19 cellular contexts compared by ENCODE assay signal in the genomic region with DNA sequence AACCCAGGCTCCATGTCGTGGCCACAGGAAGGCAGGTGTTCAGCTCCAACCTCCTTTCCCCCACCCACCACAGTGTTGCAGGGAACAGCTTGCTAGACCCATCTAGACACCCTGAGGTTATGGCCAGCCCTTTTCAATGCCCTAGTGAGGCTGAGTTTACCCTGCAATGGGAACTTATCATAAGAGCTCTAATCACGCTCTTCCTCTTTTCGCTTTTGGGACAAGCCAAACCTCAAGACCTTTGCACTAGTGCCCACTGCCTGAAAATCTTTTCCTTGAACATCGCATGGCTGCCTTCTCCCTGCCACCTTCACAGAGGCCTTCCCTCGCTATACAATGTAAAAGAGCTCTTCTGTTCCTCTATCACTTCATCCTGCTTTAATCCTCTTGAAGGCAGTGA. TPM values are rescaled to one million over a fixed set of nuclear protein-coding genes. Genes with fewer than 3 reads are reported as not detected.
"Had no signal": no experiment of that assay in that cellular context is flagged by ENCODE, and none has a peak within 500 bp of the region (broad histone marks: within the 10 kb centered on the region; RNA-seq: fewer than 3 reads in every experiment).

No MANE protein-coding gene starts in this region.

- DNase-seq: cortex of kidney; dorsolateral prefrontal cortex; effector CD8-positive, alpha-beta T cell; foreskin melanocyte; head of caudate nucleus; hippocampal formation; islet precursor cell; mucosa of descending colon; sigmoid colon; stimulated activated CD4-positive, alpha-beta T cell treated with anti-CD3 and anti-CD28 coated beads, Interleukin-2, amount 100 ng/mL, for 24 hours; stimulated activated CD4-positive, alpha-beta T cell treated with anti-CD3 and anti-CD28 coated beads, Interleukin-4, amount 100 ng/mL, for 4 hours; stimulated activated naive CD4-positive, alpha-beta T cell; upper lobe of left lung had no signal

- H3K27me3 ChIP-seq: dorsolateral prefrontal cortex, sigmoid colon, upper lobe of left lung, vagina had no signal

- ATAC-seq: left lobe of liver, mucosa of descending colon had no signal

- H3K27ac Mint-ChIP-seq: nephron had no signal

- H3K27ac ChIP-seq: dorsolateral prefrontal cortex, sigmoid colon, skin epidermis, upper lobe of left lung, vagina had no signal

- H3K4me1 ChIP-seq: upper lobe of left lung had no signal

- H3K9me3 ChIP-seq: mucosa of descending colon, sigmoid colon, vagina had no signal

- H3K4me3 Mint-ChIP-seq: nephron had no signal

- H3K36me3 ChIP-seq: sigmoid colon, upper lobe of left lung, vagina had no signal

- H3K4me3 ChIP-seq: dorsolateral prefrontal cortex, mucosa of descending colon, sigmoid colon, skin epidermis, upper lobe of left lung, vagina had no signal

RNA-seq across cellular contexts. Expression of a gene that starts 2.4 kb away (rescaled TPM):
- total RNA-seq: pulmonary artery endothelial cell had no signal

RNA-seq across cellular contexts. Expression of a gene that starts 26.8 kb away (rescaled TPM):
- total RNA-seq: dorsolateral prefrontal cortex, left lobe of liver, osteoblast, pulmonary artery endothelial cell had no signal
